In genomic region chr9:2199999-2200796, GRCh38 we compare ENCODE assay signal across 2 cellular contexts.
A peak's percentile ranks its signal among the peaks of the same experiment; 100 is the strongest.
TF ChIP-seq lines count a peak whose summit lies in the region.

No MANE protein-coding gene starts in this region.

TF ChIP-seq in HepG2, 621 proteins besides CTCF, POLR2A, EP300 and RAD21:
- TF ChIP-seq ZBTB49 (CRISPR knock-in tag; IDR thresholded peaks at IDR 0.05; ENCODE audit: borderline replicate concordance) (no peak), PCBP2 (optimal IDR thresholded peaks at IDR 0.05; ENCODE audit: low read depth, low read length, poor library complexity, severe bottlenecking) (no peak), RNF2 (conservative IDR thresholded peaks at IDR 0.05; ENCODE audit: low read depth) (no peak)

TF ChIP-seq in H1, 55 proteins besides CTCF, POLR2A, EP300 and RAD21 (continued from another document):
- TF ChIP-seq POU5F1 (IDR thresholded peaks at IDR 0.05; ENCODE audit: low read depth, low read length) = no peak
- TF ChIP-seq SRF (IDR thresholded peaks at IDR 0.05; ENCODE audit: low read depth, low read length) = no peak
- peak; percentile 42; the same call in 1 of the 2 replicates for TF ChIP-seq TEAD4 (IDR thresholded peaks at IDR 0.05; ENCODE audit: low read depth, low read length)
- TF ChIP-seq TCF12 (IDR thresholded peaks at IDR 0.05; ENCODE audit: low read depth, low read length) = 0 out of 2 replicates have a peak, but pooled peaks have one; percentile 44
- no peak for TF ChIP-seq RBBP5 (IDR thresholded peaks at IDR 0.05; ENCODE audit: borderline replicate concordance, low read depth, low read length)
- TF ChIP-seq BRCA1 (IDR thresholded peaks at IDR 0.05; ENCODE audit: low read depth, low read length) = no peak
